Comparison of ENCODE assay signal across 9 cellular contexts in genomic region chr4:1910643-1911042, GRCh38. TPM values are rescaled to one million over a fixed set of nuclear protein-coding genes. Genes with fewer than 3 reads are reported as not detected.
DNase-seq lines count a peak whose midpoint lies in the region; ATAC-seq and TF ChIP-seq lines count a peak whose summit lies in the region.
"Had no signal": no experiment of that assay in that cellular context is flagged by ENCODE, and none has a peak within 500 bp of the region (broad histone marks: within the 10 kb centered on the region; RNA-seq: fewer than 3 reads in every experiment).

No MANE protein-coding gene starts in this region.

- H3K9ac ChIP-seq in KMS-11: no peak overlapping the region

- peaks cover 89% of the 10 kb centered on the region for H3K79me2 ChIP-seq in KMS-11 (ENCODE audit: insufficient read depth, low read depth)

- H3K9me3 ChIP-seq in stomach: no peaks in the 10 kb centered on the region

- H3K4me2 ChIP-seq in KMS-11: no peak overlapping the region

- no peak for TF ChIP-seq EP300 in stomach (IDR thresholded peaks at IDR 0.05)

- no peaks in the 10 kb centered on the region for H3K27me3 ChIP-seq in KMS-11 (ENCODE audit: insufficient read depth, low read depth)
- H3K27me3 ChIP-seq in stomach: no peaks in the 10 kb centered on the region

- H3K4me3 ChIP-seq in KMS-11 (IDR thresholded peaks at IDR 0.05; ENCODE audit: insufficient read depth, low read depth, low read length) (no peak overlapping the region), WI38 (ENCODE audit: low read depth, low read length) (no peak overlapping the region), stomach (no peak overlapping the region)

- H2AFZ ChIP-seq in KMS-11 (ENCODE audit: low read depth): no peak overlapping the region

- H3K27ac ChIP-seq in KMS-11 (peak overlapping the region; percentile 17; the same call in 1 of the 2 replicates), stomach (no peak overlapping the region)

- 0 out of 2 replicates have a peak, but pooled peaks have one; percentile 40 for TF ChIP-seq CTCF in KMS-11 (conservative IDR thresholded peaks at IDR 0.05; ENCODE audit: low read depth, low read length)
- TF ChIP-seq CTCF in WI38 (IDR thresholded peaks at IDR 0.05; ENCODE audit: low read depth, low read length): peak; percentile 66
- TF ChIP-seq CTCF in stomach (IDR thresholded peaks at IDR 0.05): peak in 5 of 7 experiments; percentile 15 to 49 (median 16)

- peaks cover 57% of the 10 kb centered on the region for H4K20me1 ChIP-seq in KMS-11 (ENCODE audit: insufficient read depth)

- intact Hi-C loops in stomach (cut with DNase I; ENCODE audit: low total_unique reads): loop anchor here (5.0 kb wide), 1 partner anchor 272 kb away; no protein-coding TSS in a partner anchor

- DNase-seq in SKM-1 (lab: John Stamatoyannopoulos, UW; ENCODE audit: unreplicated experiment) (peak; percentile 21), SKM-1 treated with dmso at 0.1 percent for 144 hours (lab: John Stamatoyannopoulos, UW; ENCODE audit: unreplicated experiment) (no peak), hippocampal formation (lab: John Stamatoyannopoulos, UW) (peak; percentile 9 to 25), stomach (peak; percentile 34), NCI-H748 treated with DMSO at 0.1 percent for 48 hours (lab: John Stamatoyannopoulos, UW) (no peak)
- DNase-seq: stimulated activated naive B cell treated with anti-CD40 and anti-IgM and Interleukin-4, amounts not matched to agents 10 μg/mL and 1 μg/mL and 100 μg/mL, for 72 hours had no signal

- H3K4me1 ChIP-seq in KMS-11 (ENCODE audit: low read depth, poor library complexity, severe bottlenecking) (peaks cover 60% of the 10 kb centered on the region), stomach (peaks cover 0 to 13% (median 7%) of the 10 kb centered on the region in 4 donors)

- no peak for TF ChIP-seq POLR2A in stomach (IDR thresholded peaks at IDR 0.05)

- no peak for ATAC-seq in HG02623 (IDR thresholded peaks at IDR 0.05; ENCODE audit: unreplicated experiment)

- H3K36me3 ChIP-seq in KMS-11 (ENCODE audit: insufficient read depth) (peaks cover 7% of the 10 kb centered on the region; the same call in 1 of the 2 replicates), stomach (peaks cover 0 to 42% (median 27%) of the 10 kb centered on the region in 4 donors)

- WGBS in stomach, 5 donors: 41 to 49% (median 44%) methylated on average over 3 of the region's 3 CpGs

RNA-seq across cellular contexts. Expression of gene NSD2, which starts 39.5 kb away (rescaled TPM):
- 100 to 1,000 TPM in 2 of 5 donors, 10 to 100 TPM in 3; 55.6 to 176 (median 66.1) TPM for total RNA-seq in stomach
- 10 to 100 TPM in 1 of 3 donors, 1 to 10 TPM in 2; 4.9 to 10.5 (median 9.4) TPM for polyA plus RNA-seq in stomach

RNA-seq across cellular contexts. Expression of gene LETM1, which starts 54.7 kb away (rescaled TPM):
- 100 to 1,000 TPM in 1 of 5 donors, 10 to 100 TPM in 4; 46.4 to 255 (median 58.9) TPM for total RNA-seq in stomach
- polyA plus RNA-seq in stomach: 10 to 100 TPM in 2 of 3 donors, 1 to 10 TPM in 1; 5.3 to 12.2 (median 10.3) TPM

Comparison
In these comparisons a context has a peak if more than half of its experiments do, and no peak if none do; other contexts are left out.
1. DNase-seq: peak in SKM-1 (single experiment), hippocampal formation (2 of 2) and stomach (single experiment); none in SKM-1 treated with dmso at 0.1 percent for 144 hours (single experiment) and NCI-H748 treated with DMSO at 0.1 percent for 48 hours (single experiment).
2. CTCF ChIP-seq: peak in every context shown above with its lines; median percentile 66 in WI38; 40 in KMS-11; 16 in stomach.